In genomic region chr19:23395041-23395721, GRCh38 we compare ENCODE assay signal across 1 cellular context.
TF ChIP-seq lines count a peak whose summit lies in the region.

Gene ZNF91, minus strand, starts transcription at chr19:23395471. Its CDS starts 117 bp downstream, at chr19:23395354.

TF ChIP-seq in K562, 482 proteins besides CTCF, POLR2A, EP300 and RAD21 (continued from another document):
- TF ChIP-seq PBX2 (CRISPR knock-in tag; IDR thresholded peaks at IDR 0.05; ENCODE audit: low read depth), result peak; percentile 53; the same call in 1 of the 2 replicates
- TF ChIP-seq PBX2 (tag; conservative IDR thresholded peaks at IDR 0.05; ENCODE audit: low read depth), result peak; percentile 90
- no peak for TF ChIP-seq TEAD4 (IDR thresholded peaks at IDR 0.05; ENCODE audit: low read length)
- no peak for TF ChIP-seq TEAD4 (CRISPR knock-in tag; IDR thresholded peaks at IDR 0.05; ENCODE audit: borderline replicate concordance)
- TF ChIP-seq GTF3C2 (IDR thresholded peaks at IDR 0.05; ENCODE audit: borderline replicate concordance, extremely low read depth, insufficient read length), result no peak
- no peak for TF ChIP-seq IRF2 (CRISPR knock-in tag; IDR thresholded peaks at IDR 0.05)
- no peak for TF ChIP-seq ZNF764 (CRISPR knock-in tag; IDR thresholded peaks at IDR 0.05; ENCODE audit: low read depth)
- TF ChIP-seq ZNF449 (CRISPR knock-in tag; IDR thresholded peaks at IDR 0.05), result no peak
- TF ChIP-seq GABPA (tag; conservative IDR thresholded peaks at IDR 0.05; ENCODE audit: low read depth), result peak; percentile 84
- peak; percentile 55; the same call in 1 of the 2 replicates for TF ChIP-seq SUPT5H (IDR thresholded peaks at IDR 0.05)
- TF ChIP-seq BRD4 (IDR thresholded peaks at IDR 0.05), result no peak
- no peak for TF ChIP-seq ZNF41 (CRISPR knock-in tag; conservative IDR thresholded peaks at IDR 0.05)
- peak; percentile 11 for TF ChIP-seq SP2 (IDR thresholded peaks at IDR 0.05; ENCODE audit: extremely low read depth, low read depth, low read length, poor library complexity, severe bottlenecking)
- TF ChIP-seq KDM1A (IDR thresholded peaks at IDR 0.05), result no peak
- peak; percentile 97 for TF ChIP-seq PKNOX1 (IDR thresholded peaks at IDR 0.05)
- TF ChIP-seq ATF1 (CRISPR knock-in tag; IDR thresholded peaks at IDR 0.05), result no peak
- peak; percentile 53; the same call in 1 of the 2 replicates for TF ChIP-seq ATF1 (tag; IDR thresholded peaks at IDR 0.05)
- TF ChIP-seq YY1 (IDR thresholded peaks at IDR 0.05; ENCODE audit: borderline replicate concordance in 1 of 3, control insufficient read depth in 1 of 3, extremely low read depth in 1 of 3, insufficient read depth in 3 of 3, insufficient read length in 1 of 3, insufficient replicate concordance in 2 of 3, low read depth in 1 of 3, low read length in 2 of 3), result peak in 1 of 3 experiments; percentile 55
- no peak for TF ChIP-seq ZNF395 (CRISPR knock-in tag; IDR thresholded peaks at IDR 0.05)
- 0 out of 2 replicates have a peak, but pooled peaks have one; percentile 34 for TF ChIP-seq ELF1 (tag; IDR thresholded peaks at IDR 0.05)
- TF ChIP-seq PHF8 (IDR thresholded peaks at IDR 0.05; ENCODE audit: borderline replicate concordance, low read length), result peak; percentile 53; the same call in 1 of the 2 replicates
